9 cellular contexts compared by ENCODE assay signal in the genomic region with DNA sequence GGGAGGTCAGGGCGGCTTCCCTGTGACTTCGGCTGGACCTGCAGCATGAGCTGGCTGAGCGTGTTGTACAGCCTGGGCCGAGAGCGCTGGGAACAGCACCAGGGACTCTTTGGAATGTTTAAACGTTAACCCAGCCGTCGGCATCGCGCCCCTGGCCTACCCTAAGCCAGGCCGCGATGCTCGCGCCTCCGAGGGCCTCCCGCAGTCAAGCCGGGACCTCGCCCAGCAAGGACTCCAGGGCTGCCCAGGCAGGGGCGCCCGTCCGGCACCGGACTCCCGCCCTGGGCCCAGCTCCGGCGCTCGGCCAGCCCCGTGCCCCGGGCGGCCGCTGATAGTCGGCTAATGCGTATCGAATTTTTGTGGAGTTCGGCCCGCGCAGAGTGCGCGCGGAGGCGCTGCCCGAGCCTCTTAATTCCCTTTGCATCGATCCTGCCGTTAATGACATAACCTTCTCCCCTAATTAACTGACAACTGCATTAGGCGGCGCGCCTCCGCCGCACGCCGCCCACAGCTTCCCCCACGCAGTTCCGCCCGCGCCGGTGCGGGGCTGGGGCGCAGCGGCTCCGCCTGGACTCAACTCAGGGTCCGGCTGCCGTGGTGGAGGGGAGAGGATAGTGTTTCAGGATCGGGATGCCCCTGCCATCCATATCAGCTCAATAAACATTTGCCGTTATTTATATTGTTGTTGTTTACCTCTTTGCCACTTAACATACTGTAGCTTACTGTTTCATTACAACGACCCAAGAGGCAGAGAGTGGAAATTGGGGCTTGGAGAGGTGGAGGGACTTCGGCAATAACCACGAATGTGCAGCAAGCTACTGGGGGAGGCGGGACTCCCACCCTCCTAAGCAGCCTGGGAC. TPM values are rescaled to one million over a fixed set of nuclear protein-coding genes. Genes with fewer than 3 reads are reported as not detected.
DNase-seq lines count a peak whose midpoint lies in the region; ATAC-seq lines count a peak whose summit lies in the region.
"Had no signal": no experiment of that assay in that cellular context is flagged by ENCODE, and none has a peak within 500 bp of the region (broad histone marks: within the 10 kb centered on the region; RNA-seq: fewer than 3 reads in every experiment).

No MANE protein-coding gene starts in this region.

- CTCF ChIA-PET in naive thymus-derived CD4-positive, alpha-beta T cell (lab: Charles Lee) = interaction anchor here (0.5 kb wide), 1 partner anchor 23 kb away, joined by 4 read pairs; no protein-coding TSS in a partner anchor

- H3K9me3 ChIP-seq in naive thymus-derived CD4-positive, alpha-beta T cell (ENCODE audit: control insufficient read depth in 2 of 3, low read length in 3 of 3) = no peaks in the 10 kb centered on the region

- peaks cover 4 to 26% of the 10 kb centered on the region in 2 donors for H3K27me3 ChIP-seq in naive thymus-derived CD4-positive, alpha-beta T cell (ENCODE audit: control insufficient read depth in 2 of 2, insufficient read depth in 2 of 2, low read length in 2 of 2)

- H3K27ac ChIP-seq in naive thymus-derived CD4-positive, alpha-beta T cell (ENCODE audit: low read depth, low read length) = no peak overlapping the region

- no peak overlapping the region for H3K4me3 ChIP-seq in naive thymus-derived CD4-positive, alpha-beta T cell (ENCODE audit: low read length)
- H3K4me3 ChIP-seq: BLaER1 treated with 17β-estradiol and CSF1 and Interleukin-3, amounts not matched to agents 10 nM and 100 nM had no signal

- peak overlapping the region; percentile 45 to 84 (median 70) for H3K4me3 Mint-ChIP-seq in naive thymus-derived CD4-positive, alpha-beta T cell

- peaks cover 0 to 2% (median 0%) of the 10 kb centered on the region in 11 donors for H3K9me3 Mint-ChIP-seq in naive thymus-derived CD4-positive, alpha-beta T cell

- ATAC-seq in naive thymus-derived CD4-positive, alpha-beta T cell = peak; percentile 79
- no peak for ATAC-seq in GM18873 (IDR thresholded peaks at IDR 0.05; ENCODE audit: low FRiP score, unreplicated experiment)

- H3K4me1 Mint-ChIP-seq in naive thymus-derived CD4-positive, alpha-beta T cell = peaks cover 7 to 19% (median 13%) of the 10 kb centered on the region in 7 donors

- intact Hi-C loops in naive thymus-derived CD4-positive, alpha-beta T cell (cut with micrococcal nuclease) = no loop called here

- no peaks in the 10 kb centered on the region for H3K4me1 ChIP-seq in naive thymus-derived CD4-positive, alpha-beta T cell (ENCODE audit: control insufficient read depth in 2 of 2, insufficient read depth in 2 of 2, low read length in 2 of 2)

- DNase-seq in NCI-H1417 (lab: John Stamatoyannopoulos, UW) (peak in 2 of 3 experiments; percentile 67 to 75), NCI-H1417 treated with DMSO at 0.1 percent for 48 hours (lab: John Stamatoyannopoulos, UW) (no peak), T-helper 1 cell (peak in 3 of 5 donors; percentile 1 to 13 (median 2)), fibroblast of gingiva (ENCODE audit: low read depth) (peak; percentile 10), GF-D8 (lab: John Stamatoyannopoulos, UW) (no peak)
- peak in 5 of 9 donors; percentile 3 to 14 (median 8) for DNase-seq in naive thymus-derived CD4-positive, alpha-beta T cell
- DNase-seq in stimulated activated CD4-positive, alpha-beta T cell treated with anti-CD3 and anti-CD28 coated beads, Interleukin-1b, Interleukin-23, amount 100 ng/mL, for 48 hours = no peak

- POLR2A ChIA-PET in naive thymus-derived CD4-positive, alpha-beta T cell (lab: Charles Lee) = interaction anchor here (0.6 kb wide), 2 partner anchors 13 to 301 kb away, joined by 3 to 5 read pairs; no protein-coding TSS in a partner anchor

- no peaks in the 10 kb centered on the region for H3K36me3 Mint-ChIP-seq in naive thymus-derived CD4-positive, alpha-beta T cell

- H3K36me3 ChIP-seq in naive thymus-derived CD4-positive, alpha-beta T cell (ENCODE audit: control insufficient read depth in 2 of 3, insufficient read depth in 3 of 3, low read length in 3 of 3) = no peaks in the 10 kb centered on the region
- H3K36me3 ChIP-seq: BLaER1 treated with 17β-estradiol and CSF1 and Interleukin-3, amounts not matched to agents 10 nM and 100 nM had no signal

- H3K27ac Mint-ChIP-seq in naive thymus-derived CD4-positive, alpha-beta T cell = no peak overlapping the region

- H3K27me3 Mint-ChIP-seq in naive thymus-derived CD4-positive, alpha-beta T cell = peaks cover 41 to 57% (median 50%) of the 10 kb centered on the region in 5 donors

RNA-seq across cellular contexts. Expression of gene CDC23, which starts 28.8 kb away (rescaled TPM):
- total RNA-seq in naive thymus-derived CD4-positive, alpha-beta T cell = 10 to 100 TPM; 13.0 to 39.6 (median 25.5) TPM
- polyA plus RNA-seq in naive thymus-derived CD4-positive, alpha-beta T cell = 10 to 100 TPM; 15.5 to 29.0 TPM

RNA-seq across cellular contexts. Expression of gene GFRA3, which starts 32.5 kb away (rescaled TPM):
- not detected for total RNA-seq in naive thymus-derived CD4-positive, alpha-beta T cell
- polyA plus RNA-seq in naive thymus-derived CD4-positive, alpha-beta T cell = not detected

Comparison
In these comparisons a context has a peak if more than half of its experiments do, and no peak if none do; other contexts are left out.
1. DNase-seq: peak in NCI-H1417 (2 of 3), T-helper 1 cell (3 of 5), fibroblast of gingiva (single experiment) and naive thymus-derived CD4-positive, alpha-beta T cell (5 of 9); none in NCI-H1417 treated with DMSO at 0.1 percent for 48 hours (single experiment), stimulated activated CD4-positive, alpha-beta T cell treated with anti-CD3 and anti-CD28 coated beads, Interleukin-1b, Interleukin-23, amount 100 ng/mL, for 48 hours (single experiment) and GF-D8 (single experiment).